In the genomic region with DNA sequence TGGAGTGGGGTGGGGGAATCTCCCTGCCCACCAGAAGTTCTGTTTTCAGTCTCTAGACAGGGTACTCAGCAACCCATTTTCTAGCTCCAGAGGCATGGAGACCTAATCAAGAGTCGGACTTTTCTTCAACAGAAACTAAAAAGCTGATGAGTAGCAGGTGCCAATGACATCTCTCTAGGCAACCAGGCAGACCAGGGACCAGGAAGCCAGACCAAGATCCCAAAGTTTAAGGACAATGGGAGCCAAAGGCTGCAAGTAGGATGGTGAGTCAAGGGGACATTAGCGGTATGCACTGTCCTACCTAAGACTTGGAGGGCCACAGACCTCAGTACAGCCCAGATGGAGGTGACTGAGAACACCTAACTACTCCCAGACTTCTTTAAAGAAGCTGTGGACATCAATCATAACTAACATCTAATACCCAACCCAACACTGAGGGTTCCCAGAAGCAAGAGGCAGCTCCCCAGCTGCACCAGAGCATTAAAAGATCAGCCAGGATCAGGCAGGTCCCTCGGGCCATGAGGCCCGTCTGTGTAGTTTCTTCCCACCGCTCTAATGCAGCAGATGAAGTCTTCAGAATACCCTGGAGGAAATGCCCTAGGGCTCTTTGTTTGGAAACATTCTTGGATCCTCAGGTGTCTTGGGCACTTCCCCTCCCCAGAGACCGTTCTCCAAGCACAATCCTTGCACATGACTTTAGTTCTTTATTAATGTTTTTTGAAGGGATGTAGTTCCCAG, we compare ENCODE assay signal across 8 cellular contexts. TPM values are rescaled to one million over a fixed set of nuclear protein-coding genes. Genes with fewer than 3 reads are reported as not detected.
DNase-seq lines count a peak whose midpoint lies in the region; ATAC-seq and TF ChIP-seq lines count a peak whose summit lies in the region.

No MANE protein-coding gene starts in this region.

- H3K27me3 ChIP-seq in right atrium auricular region = no peaks in the 10 kb centered on the region
- H3K27me3 ChIP-seq in mesenchymal stem cell (ENCODE audit: control insufficient read depth in 1 of 2, insufficient read depth in 1 of 2, low read length in 2 of 2) = no peaks in the 10 kb centered on the region

- H2AFZ ChIP-seq in mesenchymal stem cell (ENCODE audit: low read depth, low read length) = no peak overlapping the region

- H3K27ac ChIP-seq in right atrium auricular region = peak overlapping the region; percentile 87 to 93
- H3K27ac ChIP-seq in mesenchymal stem cell (ENCODE audit: low read length, poor library complexity, severe bottlenecking) = peak overlapping the region; percentile 18

- peaks cover 0 to 1% (median 0%) of the 10 kb centered on the region in 5 experiments for H3K9me3 Mint-ChIP-seq in brain

- peak overlapping the region in 1 of 2 experiments; percentile 82 for H3K4ac ChIP-seq in mesenchymal stem cell (ENCODE audit: low read depth in 1 of 2, low read length in 2 of 2)

- peaks cover 30% of the 10 kb centered on the region for H3K79me1 ChIP-seq in mesenchymal stem cell (replicated peaks; ENCODE audit: low read length, poor library complexity, severe bottlenecking)

- H3K18ac ChIP-seq in mesenchymal stem cell (ENCODE audit: low read depth in 1 of 2, low read length in 2 of 2) = peak overlapping the region in 1 of 2 experiments; percentile 58

- H3K4me3 ChIP-seq in right atrium auricular region (peak overlapping the region; percentile 73 to 100), mesenchymal stem cell (ENCODE audit: insufficient read depth in 1 of 2, low read depth in 1 of 2, low read length in 2 of 2) (peak overlapping the region; percentile 87 to 92)

- no peak overlapping the region for H4K8ac ChIP-seq in mesenchymal stem cell (ENCODE audit: low read length)

- TF ChIP-seq CTCF in right atrium auricular region (IDR thresholded peaks at IDR 0.05) (no peak), brain (conservative IDR thresholded peaks at IDR 0.05) (no peak)

- H3K4me3 Mint-ChIP-seq in brain = peak overlapping the region; percentile 86 to 97 (median 89)

- no peak overlapping the region for H2BK12ac ChIP-seq in mesenchymal stem cell (ENCODE audit: low read length in 2 of 2)

- H3K4me2 ChIP-seq in mesenchymal stem cell (ENCODE audit: low read length, poor library complexity, severe bottlenecking) = peak overlapping the region; percentile 79

- H3K9me3 ChIP-seq in right atrium auricular region (no peaks in the 10 kb centered on the region), mesenchymal stem cell (ENCODE audit: control insufficient read depth, low read length) (no peaks in the 10 kb centered on the region)

- peak overlapping the region; percentile 70 to 99 (median 86) for H3K27ac Mint-ChIP-seq in brain

- H3K4me1 ChIP-seq in right atrium auricular region = peaks cover 0 to 20% of the 10 kb centered on the region in 2 donors
- H3K4me1 ChIP-seq in mesenchymal stem cell (ENCODE audit: control insufficient read depth, insufficient read depth, low read depth, low read length) = peaks cover 19% of the 10 kb centered on the region

- ATAC-seq in Right ventricle myocardium inferior = no peak
- ATAC-seq in GM19324 (IDR thresholded peaks at IDR 0.05; ENCODE audit: low FRiP score, unreplicated experiment) = no peak

- H3K23ac ChIP-seq in mesenchymal stem cell (ENCODE audit: low read length in 2 of 2) = no peak overlapping the region

- peaks cover 28% of the 10 kb centered on the region for H3K4me1 Mint-ChIP-seq in brain

- intact Hi-C loops in Right ventricle myocardium inferior (cut with DNase I) = no loop called here

- no peak overlapping the region for H2AK5ac ChIP-seq in mesenchymal stem cell (ENCODE audit: low read length, severe bottlenecking)

- H2BK120ac ChIP-seq in mesenchymal stem cell (ENCODE audit: low read depth, low read length) = no peak overlapping the region

- peaks cover 9% of the 10 kb centered on the region for H3K27me3 Mint-ChIP-seq in brain

- H3K14ac ChIP-seq in mesenchymal stem cell (ENCODE audit: low read length in 2 of 2) = no peak overlapping the region

- peak overlapping the region; percentile 91 for H3K9ac ChIP-seq in mesenchymal stem cell (ENCODE audit: low read length)

- H3K36me3 ChIP-seq in right atrium auricular region (peaks cover 12% of the 10 kb centered on the region), mesenchymal stem cell (ENCODE audit: control insufficient read depth in 1 of 2, insufficient read depth in 2 of 2, low read depth in 1 of 2, low read length in 2 of 2) (peaks cover 31 to 33% of the 10 kb centered on the region in 2 experiments)

- H3K36me3 Mint-ChIP-seq in brain = peaks cover 4% of the 10 kb centered on the region

- H2BK15ac ChIP-seq in mesenchymal stem cell (ENCODE audit: low read depth, poor library complexity, severe bottlenecking) = no peak overlapping the region

- H2BK5ac ChIP-seq in mesenchymal stem cell (ENCODE audit: low read depth, low read length, poor library complexity, severe bottlenecking) = no peak overlapping the region

- no peak for DNase-seq in right atrium auricular region (ENCODE audit: low spot score)
- no peak for DNase-seq in Right ventricle myocardium inferior (ENCODE audit: missing footprints)
- DNase-seq in mesenchymal stem cell = peak; percentile 12
- no peak for DNase-seq in glomerular visceral epithelial cell (ENCODE audit: extremely low spot score)
- no peak for DNase-seq in NCI-H1436 treated with DMSO at 0.1 percent for 48 hours (lab: John Stamatoyannopoulos, UW)
- DNase-seq in NCI-H1694 treated with DMSO at 0.1 percent for 48 hours (lab: John Stamatoyannopoulos, UW) = no peak

- H4K91ac ChIP-seq in mesenchymal stem cell (ENCODE audit: low read length) = no peak overlapping the region

- 50% methylated on average over 5 of the region's 6 CpGs for WGBS in mesenchymal stem cell

RNA-seq across cellular contexts. Expression of a gene that starts 1.0 kb away (rescaled TPM):
- total RNA-seq in right atrium auricular region = 10 to 100 TPM; 16.7 to 25.2 TPM
- total RNA-seq in Right ventricle myocardium inferior = 9.4 TPM
- polyA plus RNA-seq in brain (ENCODE audit: insufficient read depth, low read depth, low replicate concordance) = 13.3 TPM
- 16.8 TPM for polyA plus RNA-seq in mesenchymal stem cell (2013, experiment 1 of 2)
- polyA plus RNA-seq in mesenchymal stem cell (2013, experiment 2 of 2) = 17.0 TPM

RNA-seq across cellular contexts. Expression of a gene that starts 6.2 kb away (rescaled TPM):
- 10 to 100 TPM; 51.2 to 80.9 TPM for total RNA-seq in right atrium auricular region
- 128 TPM for total RNA-seq in Right ventricle myocardium inferior
- 14.7 TPM for polyA plus RNA-seq in brain (ENCODE audit: insufficient read depth, low read depth, low replicate concordance)
- 20.6 TPM for polyA plus RNA-seq in mesenchymal stem cell (2013, experiment 1 of 2)
- 21.5 TPM for polyA plus RNA-seq in mesenchymal stem cell (2013, experiment 2 of 2)

RNA-seq across cellular contexts. Expression of a gene that starts 32.3 kb away (rescaled TPM):
- total RNA-seq in right atrium auricular region = 1,000 to 10,000 TPM; 1,056 to 1,180 TPM
- 543 TPM for total RNA-seq in Right ventricle myocardium inferior
- polyA plus RNA-seq in brain (ENCODE audit: insufficient read depth, low read depth, low replicate concordance) = 84.1 TPM
- polyA plus RNA-seq in mesenchymal stem cell (2013, experiment 1 of 2) = 406 TPM
- 386 TPM for polyA plus RNA-seq in mesenchymal stem cell (2013, experiment 2 of 2)

RNA-seq across cellular contexts. Expression of a gene that starts 44.5 kb away (rescaled TPM):
- total RNA-seq in right atrium auricular region = 10 to 100 TPM; 49.3 to 58.7 TPM
- total RNA-seq in Right ventricle myocardium inferior = 54.0 TPM
- polyA plus RNA-seq in brain (ENCODE audit: insufficient read depth, low read depth, low replicate concordance) = 31.0 TPM
- polyA plus RNA-seq in mesenchymal stem cell (2013, experiment 1 of 2) = 14.9 TPM
- polyA plus RNA-seq in mesenchymal stem cell (2013, experiment 2 of 2) = 14.3 TPM
